Comparison of ENCODE assay signal across 10 cellular contexts in genomic region chrX:15816886-15817285, GRCh38. TPM values are rescaled to one million over a fixed set of nuclear protein-coding genes. Genes with fewer than 3 reads are reported as not detected.
DNase-seq lines count a peak whose midpoint lies in the region; ATAC-seq and TF ChIP-seq lines count a peak whose summit lies in the region.
"Had no signal": no experiment of that assay in that cellular context is flagged by ENCODE, and none has a peak within 500 bp of the region (broad histone marks: within the 10 kb centered on the region; RNA-seq: fewer than 3 reads in every experiment).

No MANE protein-coding gene starts in this region.

- H3K4me2 ChIP-seq in Loucy (ENCODE audit: low read depth, low read length, poor library complexity, severe bottlenecking), result peak overlapping the region; percentile 67

- intact Hi-C loops in lower leg skin (cut with DNase I; ENCODE audit: low total_unique reads), result loop anchor here (10.0 kb wide), 1 partner anchor 642 kb away; no protein-coding TSS in a partner anchor

- no peaks in the 10 kb centered on the region for H3K27me3 ChIP-seq in CD4-positive, CD25-positive, alpha-beta regulatory T cell (ENCODE audit: control insufficient read depth, insufficient read depth, low read length)
- H3K27me3 ChIP-seq in Loucy (ENCODE audit: insufficient read depth, low read length, poor library complexity, severe bottlenecking), result no peaks in the 10 kb centered on the region

- no peaks in the 10 kb centered on the region for H3K9me3 Mint-ChIP-seq in CD4-positive, CD25-positive, alpha-beta regulatory T cell
- H3K9me3 Mint-ChIP-seq in activated CD8-positive, alpha-beta memory T cell treated with anti-CD3 and anti-CD28 coated beads, Interleukin-2, amount 10 ng/mL, durations not matched to agents 7 days and 5 days (ENCODE audit: low read depth), result no peaks in the 10 kb centered on the region
- H3K9me3 Mint-ChIP-seq in immature natural killer cell, result no peaks in the 10 kb centered on the region

- peak overlapping the region; percentile 48 to 87 (median 67) for H3K27ac Mint-ChIP-seq in CD4-positive, CD25-positive, alpha-beta regulatory T cell
- H3K27ac Mint-ChIP-seq in activated CD8-positive, alpha-beta memory T cell treated with anti-CD3 and anti-CD28 coated beads, Interleukin-2, amount 10 ng/mL, durations not matched to agents 7 days and 5 days, result peak overlapping the region; percentile 81
- H3K27ac Mint-ChIP-seq in immature natural killer cell, result peak overlapping the region; percentile 53 to 92 (median 77)

- peak overlapping the region; percentile 52 for H3K27ac ChIP-seq in CD4-positive, CD25-positive, alpha-beta regulatory T cell (ENCODE audit: insufficient read depth, low read length, poor library complexity, severe bottlenecking)

- no peaks in the 10 kb centered on the region for H4K20me1 ChIP-seq in Loucy (ENCODE audit: insufficient read depth, low read length, poor library complexity, severe bottlenecking)

- TF ChIP-seq CTCF in Loucy (conservative IDR thresholded peaks at IDR 0.05; ENCODE audit: low read length) (no peak), lower leg skin (IDR thresholded peaks at IDR 0.05) (no peak)

- no peaks in the 10 kb centered on the region for H3K9me3 ChIP-seq in CD4-positive, CD25-positive, alpha-beta regulatory T cell (ENCODE audit: control insufficient read depth in 2 of 2, low read length in 2 of 2)
- no peaks in the 10 kb centered on the region for H3K9me3 ChIP-seq in Loucy (ENCODE audit: insufficient read depth, low read depth, low read length)

- H3K4me3 ChIP-seq in CD4-positive, CD25-positive, alpha-beta regulatory T cell (ENCODE audit: low read depth, low read length), result no peak overlapping the region
- H3K4me3 ChIP-seq in Loucy (ENCODE audit: low read length, poor library complexity, severe bottlenecking) (peak overlapping the region; percentile 24), lower leg skin (ENCODE audit: low read depth, poor library complexity, severe bottlenecking) (no peak overlapping the region)

- no peaks in the 10 kb centered on the region for H3F3A ChIP-seq in Loucy (ENCODE audit: low read depth)

- H3K27me3 Mint-ChIP-seq in CD4-positive, CD25-positive, alpha-beta regulatory T cell, result no peaks in the 10 kb centered on the region
- no peaks in the 10 kb centered on the region for H3K27me3 Mint-ChIP-seq in activated CD8-positive, alpha-beta memory T cell treated with anti-CD3 and anti-CD28 coated beads, Interleukin-2, amount 10 ng/mL, durations not matched to agents 7 days and 5 days
- H3K27me3 Mint-ChIP-seq in immature natural killer cell (ENCODE audit: low read depth in 3 of 3), result peaks cover 3 to 4% (median 3%) of the 10 kb centered on the region in 3 donors

- peak overlapping the region in 1 of 4 donors; percentile 14 for H3K4me3 Mint-ChIP-seq in CD4-positive, CD25-positive, alpha-beta regulatory T cell
- peak overlapping the region; percentile 57 for H3K4me3 Mint-ChIP-seq in activated CD8-positive, alpha-beta memory T cell treated with anti-CD3 and anti-CD28 coated beads, Interleukin-2, amount 10 ng/mL, durations not matched to agents 7 days and 5 days
- H3K4me3 Mint-ChIP-seq in immature natural killer cell, result peak overlapping the region; percentile 42 to 89 (median 80)

- 42 to 65% methylated on average over 3 to 4 of the region's 4 CpGs for WGBS in lower leg skin, 2 donors

- no peaks in the 10 kb centered on the region for H3K79me2 ChIP-seq in Loucy (ENCODE audit: insufficient read depth, low read length)

- no peak overlapping the region for H2AFZ ChIP-seq in Loucy (ENCODE audit: low read length)

- ATAC-seq in CD4-positive, CD25-positive, alpha-beta regulatory T cell (ENCODE audit: low read depth in 2 of 2), result peak; percentile 39 to 53
- ATAC-seq in activated CD8-positive, alpha-beta memory T cell treated with anti-CD3 and anti-CD28 coated beads, Interleukin-2, amount 10 ng/mL, durations not matched to agents 7 days and 5 days, result peak; percentile 80
- ATAC-seq in GM19035 (IDR thresholded peaks at IDR 0.05; ENCODE audit: unreplicated experiment), result no peak

- H3K9me2 ChIP-seq in Loucy (replicated peaks; ENCODE audit: low read depth, low read length), result no peaks in the 10 kb centered on the region

- H3K9ac ChIP-seq in Loucy (ENCODE audit: low read depth, low read length, poor library complexity, severe bottlenecking), result peak overlapping the region; percentile 53

- peaks cover 14% of the 10 kb centered on the region for H3K4me1 ChIP-seq in CD4-positive, CD25-positive, alpha-beta regulatory T cell (ENCODE audit: control insufficient read depth, insufficient read depth, low read length, poor library complexity, severe bottlenecking)
- peaks cover 16% of the 10 kb centered on the region for H3K4me1 ChIP-seq in Loucy (ENCODE audit: insufficient read depth, low read length, poor library complexity, severe bottlenecking)

- TF ChIP-seq POLR2A in lower leg skin (IDR thresholded peaks at IDR 0.05), result no peak

- peaks cover 9 to 27% (median 17%) of the 10 kb centered on the region in 4 donors for H3K4me1 Mint-ChIP-seq in CD4-positive, CD25-positive, alpha-beta regulatory T cell
- peaks cover 48% of the 10 kb centered on the region for H3K4me1 Mint-ChIP-seq in activated CD8-positive, alpha-beta memory T cell treated with anti-CD3 and anti-CD28 coated beads, Interleukin-2, amount 10 ng/mL, durations not matched to agents 7 days and 5 days
- H3K4me1 Mint-ChIP-seq in immature natural killer cell, result peaks cover 35 to 36% of the 10 kb centered on the region in 2 donors

- peaks cover 46% of the 10 kb centered on the region for H3K36me3 ChIP-seq in CD4-positive, CD25-positive, alpha-beta regulatory T cell (ENCODE audit: control insufficient read depth, insufficient read depth, low read length)
- peaks cover 30% of the 10 kb centered on the region; the same call in 1 of the 2 replicates for H3K36me3 ChIP-seq in Loucy (ENCODE audit: insufficient read depth, low read length)

- peak in 2 of 3 donors; percentile 21 to 53 for DNase-seq in CD4-positive, CD25-positive, alpha-beta regulatory T cell
- peak; percentile 76 for DNase-seq in activated CD8-positive, alpha-beta memory T cell treated with anti-CD3 and anti-CD28 coated beads, Interleukin-2, amount 10 ng/mL, durations not matched to agents 7 days and 5 days
- DNase-seq in immature natural killer cell (peak; percentile 69 to 76 (median 71)), DMS153 (lab: John Stamatoyannopoulos, UW) (no peak), lower leg skin (ENCODE audit: low spot score in 2 of 2) (no peak), cortex of kidney (lab: John Stamatoyannopoulos, UW) (no peak)
- DNase-seq: left ventricle myocardium superior, RPMI8226 had no signal

- H3K36me3 Mint-ChIP-seq in CD4-positive, CD25-positive, alpha-beta regulatory T cell, result peaks cover 59% of the 10 kb centered on the region
- H3K36me3 Mint-ChIP-seq in activated CD8-positive, alpha-beta memory T cell treated with anti-CD3 and anti-CD28 coated beads, Interleukin-2, amount 10 ng/mL, durations not matched to agents 7 days and 5 days, result peaks cover 45% of the 10 kb centered on the region
- peaks cover 7 to 63% (median 46%) of the 10 kb centered on the region in 3 donors for H3K36me3 Mint-ChIP-seq in immature natural killer cell

- CTCF ChIA-PET in activated CD8-positive, alpha-beta memory T cell treated with anti-CD3 and anti-CD28 coated beads, Interleukin-2, amount 10 ng/mL, durations not matched to agents 7 days and 5 days (lab: Charles Lee), result no interaction called here

RNA-seq across cellular contexts. Expression of gene ZRSR2, which starts 26.6 kb away (rescaled TPM):
- total RNA-seq in CD4-positive, CD25-positive, alpha-beta regulatory T cell, result 47.5 TPM
- 10 to 100 TPM; 16.6 to 25.3 (median 19.3) TPM for polyA plus RNA-seq in CD4-positive, CD25-positive, alpha-beta regulatory T cell
- total RNA-seq in activated CD8-positive, alpha-beta memory T cell treated with anti-CD3 and anti-CD28 coated beads, Interleukin-2, amount 10 ng/mL, durations not matched to agents 7 days and 5 days, result 10 to 100 TPM; 18.0 to 20.1 TPM
- 10 to 100 TPM; 13.5 to 34.1 (median 15.7) TPM for polyA plus RNA-seq in immature natural killer cell
- 10 to 100 TPM in 1 of 4 donors, 1 to 10 TPM in 3; 1.9 to 11.2 (median 4.6) TPM for total RNA-seq in lower leg skin

RNA-seq across cellular contexts. Expression of gene AP1S2, which starts 37.7 kb away (rescaled TPM):
- total RNA-seq in CD4-positive, CD25-positive, alpha-beta regulatory T cell, result 32.8 TPM
- 10 to 100 TPM; 68.4 to 93.5 (median 77.8) TPM for polyA plus RNA-seq in CD4-positive, CD25-positive, alpha-beta regulatory T cell
- 10 to 100 TPM; 21.4 to 22.4 TPM for total RNA-seq in activated CD8-positive, alpha-beta memory T cell treated with anti-CD3 and anti-CD28 coated beads, Interleukin-2, amount 10 ng/mL, durations not matched to agents 7 days and 5 days
- polyA plus RNA-seq in immature natural killer cell, result 10 to 100 TPM; 49.2 to 83.4 (median 71.3) TPM
- total RNA-seq in lower leg skin, result 10 to 100 TPM; 18.5 to 43.7 (median 31.4) TPM

Comparison
In these comparisons a context has a peak if more than half of its experiments do, and no peak if none do; other contexts are left out.
1. DNase-seq: peak in CD4-positive, CD25-positive, alpha-beta regulatory T cell (2 of 3), activated CD8-positive, alpha-beta memory T cell treated with anti-CD3 and anti-CD28 coated beads, Interleukin-2, amount 10 ng/mL, durations not matched to agents 7 days and 5 days (single experiment) and immature natural killer cell (3 of 3); none in DMS153 (single experiment), lower leg skin (0 of 2) and cortex of kidney (single experiment).
2. Peak in every context shown above with its lines, with median percentiles within 50 percentile points of each other: H3K27ac Mint-ChIP-seq.